In the genomic region with DNA sequence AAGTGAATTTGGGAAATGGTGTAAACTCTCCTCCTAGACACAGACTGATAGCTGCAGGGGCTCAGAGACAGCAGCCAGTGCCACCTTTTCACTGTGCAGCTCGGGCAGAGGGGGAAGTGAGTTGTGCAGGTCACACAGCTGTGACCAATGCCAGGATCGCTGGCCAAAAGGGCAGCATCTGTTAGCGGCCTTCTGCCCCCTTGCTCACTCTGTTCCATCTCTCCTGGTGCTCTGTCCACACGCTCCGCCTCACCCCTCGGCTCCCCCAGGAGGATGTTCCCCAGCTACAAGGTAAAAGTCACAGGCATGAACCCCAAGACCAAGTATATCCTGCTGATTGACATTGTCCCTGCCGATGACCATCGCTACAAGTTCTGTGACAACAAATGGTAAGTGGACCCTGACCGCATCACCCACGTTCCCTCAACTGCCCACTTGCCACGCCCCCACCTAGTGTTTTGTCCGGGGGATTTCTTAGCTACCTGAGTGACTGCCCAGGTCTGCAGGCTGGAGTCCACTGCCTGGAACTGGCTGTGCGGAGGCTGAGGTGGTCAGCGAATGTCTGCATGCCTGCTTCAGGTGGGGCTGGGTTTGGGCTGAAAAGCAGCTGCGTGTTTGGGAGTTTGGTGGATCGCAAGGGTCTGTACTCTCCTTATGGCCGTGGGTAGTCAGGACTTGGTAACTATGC, we compare ENCODE assay signal across 15 cellular contexts. TPM values are rescaled to one million over a fixed set of nuclear protein-coding genes. Genes with fewer than 3 reads are reported as not detected.
DNase-seq lines count a peak whose midpoint lies in the region; ATAC-seq and TF ChIP-seq lines count a peak whose summit lies in the region.
"Had no signal": no experiment of that assay in that cellular context is flagged by ENCODE, and none has a peak within 500 bp of the region (broad histone marks: within the 10 kb centered on the region; RNA-seq: fewer than 3 reads in every experiment).

No MANE protein-coding gene starts in this region.

- H2BK12ac ChIP-seq in mesenchymal stem cell (ENCODE audit: low read length in 2 of 2), result no peak overlapping the region

- peaks cover 68% of the 10 kb centered on the region for H3K27me3 ChIP-seq in left ventricle myocardium inferior (ENCODE audit: low read depth)
- H3K27me3 ChIP-seq in hepatocyte, result no peaks in the 10 kb centered on the region
- H3K27me3 ChIP-seq in CD8-positive, alpha-beta T cell (ENCODE audit: insufficient read depth, low read length), result peaks cover 3% of the 10 kb centered on the region
- H3K27me3 ChIP-seq in mesenchymal stem cell (ENCODE audit: control insufficient read depth in 1 of 2, insufficient read depth in 1 of 2, low read length in 2 of 2), result peaks cover 25 to 79% of the 10 kb centered on the region in 2 experiments

- H3K36me3 Mint-ChIP-seq in CD8-positive, alpha-beta T cell, result no peaks in the 10 kb centered on the region

- no peak overlapping the region for H3K18ac ChIP-seq in mesenchymal stem cell (ENCODE audit: low read depth in 1 of 2, low read length in 2 of 2)

- no peaks in the 10 kb centered on the region for H3K36me3 ChIP-seq in left ventricle myocardium inferior
- no peaks in the 10 kb centered on the region for H3K36me3 ChIP-seq in hepatocyte (replicated peaks; ENCODE audit: insufficient read depth, low read depth)
- H3K36me3 ChIP-seq in CD8-positive, alpha-beta T cell (ENCODE audit: insufficient read depth, low read length), result no peaks in the 10 kb centered on the region
- no peaks in the 10 kb centered on the region for H3K36me3 ChIP-seq in mesenchymal stem cell (ENCODE audit: control insufficient read depth in 1 of 2, insufficient read depth in 2 of 2, low read depth in 1 of 2, low read length in 2 of 2)

- peak; percentile 70 for DNase-seq in cardiac septum (ENCODE audit: low spot score)
- DNase-seq in left ventricle myocardium inferior, result no peak
- no peak for DNase-seq in hepatocyte (ENCODE audit: low spot score)
- DNase-seq in posterior vena cava (ENCODE audit: low spot score), result peak; percentile 72
- DNase-seq in CD8-positive, alpha-beta T cell, result no peak
- no peak for DNase-seq in omental fat pad (ENCODE audit: low spot score)
- no peak for DNase-seq in mesenchymal stem cell
- DNase-seq: C1 segment of cervical spinal cord, DND-41, NCI-H146, NCI-H2107, NCI-H2227 treated with DMSO at 0.1 percent for 48 hours, NCI-H524 treated with DMSO at 0.1 percent for 48 hours, SIG-M5 had no signal

- ATAC-seq in CD8-positive, alpha-beta T cell, result no peak
- ATAC-seq in omental fat pad (ENCODE audit: low FRiP score), result no peak

- H3K27me3 Mint-ChIP-seq in CD8-positive, alpha-beta T cell (ENCODE audit: low read depth), result peaks cover 32% of the 10 kb centered on the region

- H3K27ac Mint-ChIP-seq in CD8-positive, alpha-beta T cell, result no peak overlapping the region

- H3K4me1 ChIP-seq in left ventricle myocardium inferior (peaks cover 7% of the 10 kb centered on the region), hepatocyte (ENCODE audit: insufficient read depth) (peaks cover 50% of the 10 kb centered on the region), mesenchymal stem cell (ENCODE audit: control insufficient read depth, insufficient read depth, low read depth, low read length) (peaks cover 4% of the 10 kb centered on the region)
- H3K4me1 ChIP-seq in CD8-positive, alpha-beta T cell (ENCODE audit: insufficient read depth, low read length), result peaks cover 16% of the 10 kb centered on the region

- H3K4me3 ChIP-seq in left ventricle myocardium inferior (no peak overlapping the region), hepatocyte (no peak overlapping the region), mesenchymal stem cell (ENCODE audit: insufficient read depth in 1 of 2, low read depth in 1 of 2, low read length in 2 of 2) (no peak overlapping the region)
- H3K4me3 ChIP-seq in CD8-positive, alpha-beta T cell (ENCODE audit: low read depth, low read length), result no peak overlapping the region

- H3K9me3 Mint-ChIP-seq in CD8-positive, alpha-beta T cell, result no peaks in the 10 kb centered on the region

- no peak overlapping the region for H3K4ac ChIP-seq in mesenchymal stem cell (ENCODE audit: low read depth in 1 of 2, low read length in 2 of 2)

- no peak overlapping the region for H4K8ac ChIP-seq in mesenchymal stem cell (ENCODE audit: low read length)

- H3K9ac ChIP-seq in mesenchymal stem cell (ENCODE audit: low read length), result no peak overlapping the region

- H3K9me2 ChIP-seq in hepatocyte (replicated peaks; ENCODE audit: insufficient read depth), result no peaks in the 10 kb centered on the region

- H3K4me3 Mint-ChIP-seq in CD8-positive, alpha-beta T cell, result no peak overlapping the region

- H3K4me2 ChIP-seq in hepatocyte, result no peak overlapping the region
- no peak overlapping the region for H3K4me2 ChIP-seq in mesenchymal stem cell (ENCODE audit: low read length, poor library complexity, severe bottlenecking)

- CTCF ChIA-PET in CD8-positive, alpha-beta T cell (lab: Charles Lee), result interaction anchor here (1.0 kb wide), 1 partner anchor 16 kb away, joined by 3 read pairs; no protein-coding TSS in a partner anchor

- H3K79me1 ChIP-seq in mesenchymal stem cell (replicated peaks; ENCODE audit: low read length, poor library complexity, severe bottlenecking), result no peaks in the 10 kb centered on the region

- no peak overlapping the region for H4K91ac ChIP-seq in mesenchymal stem cell (ENCODE audit: low read length)

- intact Hi-C loops in cardiac septum (cut with DNase I), result no loop called here
- intact Hi-C loops in left ventricle myocardium inferior (cut with micrococcal nuclease), result no loop called here
- intact Hi-C loops in posterior vena cava (cut with DNase I), result no loop called here
- intact Hi-C loops in CD8-positive, alpha-beta T cell (cut with DNase I, micrococcal nuclease), result no loop called here

- no peak overlapping the region for H2BK120ac ChIP-seq in mesenchymal stem cell (ENCODE audit: low read depth, low read length)

- H2AFZ ChIP-seq in hepatocyte (no peak overlapping the region), mesenchymal stem cell (ENCODE audit: low read depth, low read length) (no peak overlapping the region)

- WGBS in hepatocyte (ENCODE audit: low lambda C conversion rate, missing lambda C conversion rate), result 79% methylated on average over 17 of the region's 17 CpGs
- 85% methylated on average over 17 of the region's 17 CpGs for WGBS in mesenchymal stem cell

- no peak overlapping the region for H2AK5ac ChIP-seq in mesenchymal stem cell (ENCODE audit: low read length, severe bottlenecking)

- H3K23ac ChIP-seq in mesenchymal stem cell (ENCODE audit: low read length in 2 of 2), result no peak overlapping the region

- no peaks in the 10 kb centered on the region for H4K20me1 ChIP-seq in hepatocyte (ENCODE audit: insufficient read depth, poor library complexity, severe bottlenecking)

- POLR2A ChIA-PET in CD8-positive, alpha-beta T cell (lab: Charles Lee), result no interaction called here

- H2BK15ac ChIP-seq in mesenchymal stem cell (ENCODE audit: low read depth, poor library complexity, severe bottlenecking), result no peak overlapping the region

- H3K79me2 ChIP-seq in hepatocyte, result peaks cover 67% of the 10 kb centered on the region

- no peaks in the 10 kb centered on the region for H3K9me3 ChIP-seq in left ventricle myocardium inferior (replicated peaks)
- no peaks in the 10 kb centered on the region for H3K9me3 ChIP-seq in hepatocyte (ENCODE audit: low read depth)
- no peaks in the 10 kb centered on the region for H3K9me3 ChIP-seq in CD8-positive, alpha-beta T cell (ENCODE audit: low read length)
- peaks cover under 1% of the 10 kb centered on the region for H3K9me3 ChIP-seq in mesenchymal stem cell (ENCODE audit: control insufficient read depth, low read length)

- peaks cover 14% of the 10 kb centered on the region for H3K4me1 Mint-ChIP-seq in CD8-positive, alpha-beta T cell (ENCODE audit: low read depth)

- H3K14ac ChIP-seq in mesenchymal stem cell (ENCODE audit: low read length in 2 of 2), result no peak overlapping the region

- no peak overlapping the region for H2BK5ac ChIP-seq in mesenchymal stem cell (ENCODE audit: low read depth, low read length, poor library complexity, severe bottlenecking)

- no peak for TF ChIP-seq CTCF in left ventricle myocardium inferior (IDR thresholded peaks at IDR 0.05; ENCODE audit: borderline replicate concordance)
- TF ChIP-seq CTCF in hepatocyte (IDR thresholded peaks at IDR 0.05; ENCODE audit: poor library complexity), result no peak
- TF ChIP-seq CTCF in CD8-positive, alpha-beta T cell (IDR thresholded peaks at IDR 0.05), result no peak
- no peak for TF ChIP-seq CTCF in omental fat pad (IDR thresholded peaks at IDR 0.05)

- H3K27ac ChIP-seq in left ventricle myocardium inferior (replicated peaks), result no peak overlapping the region
- H3K27ac ChIP-seq in hepatocyte, result peak overlapping the region; percentile 60
- no peak overlapping the region for H3K27ac ChIP-seq in CD8-positive, alpha-beta T cell (ENCODE audit: low read depth, low read length)
- H3K27ac ChIP-seq in mesenchymal stem cell (ENCODE audit: low read length, poor library complexity, severe bottlenecking), result no peak overlapping the region

RNA-seq across cellular contexts. Expression of a gene that starts 13.5 kb away (rescaled TPM):
- total RNA-seq in cardiac septum (0.05 TPM), left ventricle myocardium inferior (not detected), hepatocyte (15.4 and 36.2 TPM in 2 replicates), posterior vena cava (under 1 TPM in 1 of 2 donors, not detected in 1; 0.24 TPM), omental fat pad (not detected)
- 11.6 and 13.9 TPM in 2 replicates for polyA plus RNA-seq in hepatocyte
- not detected for total RNA-seq in CD8-positive, alpha-beta T cell
- not detected for polyA plus RNA-seq in mesenchymal stem cell (2013, experiment 1 of 2)
- not detected for polyA plus RNA-seq in mesenchymal stem cell (2013, experiment 2 of 2)
- total RNA-seq: A673 had no signal

Comparison
In these comparisons a context has a peak if more than half of its experiments do, and no peak if none do; other contexts are left out.
1. DNase-seq: peak in cardiac septum (single experiment) and posterior vena cava (single experiment); none in left ventricle myocardium inferior (single experiment), hepatocyte (single experiment), CD8-positive, alpha-beta T cell (0 of 7), omental fat pad (single experiment) and mesenchymal stem cell (single experiment).
2. RNA of a gene that starts 13.5 kb away (total RNA-seq): 15.4 to 36.2 TPM in hepatocyte; 0.24 TPM in posterior vena cava, 0.05 TPM in cardiac septum (single experiment), not detected in left ventricle myocardium inferior (single experiment), not detected in CD8-positive, alpha-beta T cell and not detected in omental fat pad; every median in the first group is over 10 times any median in the second.